ENCODE assay signal across 22 cellular contexts in genomic region chr22:48628891-48629559, GRCh38.
"Had no signal": no experiment of that assay in that cellular context is flagged by ENCODE, and none has a peak within 500 bp of the region (broad histone marks: within the 10 kb centered on the region; RNA-seq: fewer than 3 reads in every experiment).

No MANE protein-coding gene starts in this region.

- H3K4me1 ChIP-seq: left ventricle myocardium inferior, stomach, upper lobe of right lung had no signal

- H3K9me3 ChIP-seq: left ventricle myocardium inferior, mucosa of descending colon, ovary, stomach, thoracic aorta, upper lobe of right lung had no signal

- H3K27me3 ChIP-seq: ovary had no signal

- DNase-seq: activated CD4-positive, alpha-beta T cell treated with anti-CD3 and anti-CD28 coated beads, Interleukin-2, amount 10 ng/mL, durations not matched to agents 24 days and 14 days; activated CD8-positive, alpha-beta memory T cell treated with anti-CD3 and anti-CD28 coated beads, Interleukin-2, amount 50 U/mL, for 4 hours; activated naive CD4-positive, alpha-beta T cell treated with anti-CD3 and anti-CD28 coated beads, Interleukin-2, amount 10 ng/mL, durations not matched to agents 7 days and 5 days; activated naive CD8-positive, alpha-beta T cell treated with anti-CD3 and anti-CD28 coated beads, Interleukin-2, amount 50 U/mL, for 24 hours; activated T-cell treated with anti-CD3 and anti-CD28 coated beads, Interleukin-2, amount 50 U/mL, for 4 hours; aorta; dermis blood vessel endothelial cell; erythroblast; foreskin melanocyte; left ventricle myocardium inferior; mucosa of descending colon; naive B cell; ovary; stimulated activated CD4-positive, alpha-beta T cell treated with anti-CD3 and anti-CD28 coated beads, Interleukin-4, amount 100 ng/mL, for 24 hours; stomach; T-helper 1 cell; T1000; upper lobe of right lung had no signal

- H3K36me3 ChIP-seq: left ventricle myocardium inferior, ovary, stomach, thoracic aorta, upper lobe of right lung had no signal

- H3K4me3 Mint-ChIP-seq: activated CD4-positive, alpha-beta T cell treated with anti-CD3 and anti-CD28 coated beads, Interleukin-2, amount 10 ng/mL, durations not matched to agents 24 days and 14 days; activated naive CD4-positive, alpha-beta T cell treated with anti-CD3 and anti-CD28 coated beads, Interleukin-2, amount 10 ng/mL, durations not matched to agents 7 days and 5 days; activated naive CD8-positive, alpha-beta T cell treated with anti-CD3 and anti-CD28 coated beads, Interleukin-2, amount 50 U/mL, for 24 hours; activated T-cell treated with anti-CD3 and anti-CD28 coated beads, Interleukin-2, amount 50 U/mL, for 4 hours; stimulated activated effector memory CD8-positive, alpha-beta T cell treated with anti-CD3 and anti-CD28 coated beads, Interleukin-12 subunit alpha, Interleukin-12 subunit beta, amount 100 ng/mL, for 72 hours had no signal

- H3K4me1 Mint-ChIP-seq: activated CD4-positive, alpha-beta T cell treated with anti-CD3 and anti-CD28 coated beads, Interleukin-2, amount 10 ng/mL, durations not matched to agents 24 days and 14 days; activated naive CD8-positive, alpha-beta T cell treated with anti-CD3 and anti-CD28 coated beads, Interleukin-2, amount 50 U/mL, for 24 hours; naive B cell; stimulated activated effector memory CD8-positive, alpha-beta T cell treated with anti-CD3 and anti-CD28 coated beads, Interleukin-12 subunit alpha, Interleukin-12 subunit beta, amount 100 ng/mL, for 72 hours had no signal

- H3K27ac ChIP-seq: left ventricle myocardium inferior, ovary, stomach, thoracic aorta, upper lobe of right lung had no signal

- H3K4me3 ChIP-seq: left ventricle myocardium inferior, mucosa of descending colon, ovary, smooth muscle cell, stomach, thoracic aorta, upper lobe of right lung had no signal

- ATAC-seq: activated naive CD8-positive, alpha-beta T cell treated with anti-CD3 and anti-CD28 coated beads, Interleukin-2, amount 50 U/mL, for 24 hours; activated T-cell treated with anti-CD3 and anti-CD28 coated beads, Interleukin-2, amount 50 U/mL, for 4 hours; mucosa of descending colon; sciatic nerve; stimulated activated effector memory CD8-positive, alpha-beta T cell treated with anti-CD3 and anti-CD28 coated beads, Interleukin-12 subunit alpha, Interleukin-12 subunit beta, amount 100 ng/mL, for 72 hours; upper lobe of right lung had no signal

- H3K27ac Mint-ChIP-seq: activated CD4-positive, alpha-beta T cell treated with anti-CD3 and anti-CD28 coated beads, Interleukin-2, amount 10 ng/mL, durations not matched to agents 24 days and 14 days; activated naive CD4-positive, alpha-beta T cell treated with anti-CD3 and anti-CD28 coated beads, Interleukin-2, amount 10 ng/mL, durations not matched to agents 7 days and 5 days; activated naive CD8-positive, alpha-beta T cell treated with anti-CD3 and anti-CD28 coated beads, Interleukin-2, amount 50 U/mL, for 24 hours; naive B cell; stimulated activated effector memory CD8-positive, alpha-beta T cell treated with anti-CD3 and anti-CD28 coated beads, Interleukin-12 subunit alpha, Interleukin-12 subunit beta, amount 100 ng/mL, for 72 hours had no signal

- H3K9me3 Mint-ChIP-seq: activated CD4-positive, alpha-beta T cell treated with anti-CD3 and anti-CD28 coated beads, Interleukin-2, amount 10 ng/mL, durations not matched to agents 24 days and 14 days; activated naive CD4-positive, alpha-beta T cell treated with anti-CD3 and anti-CD28 coated beads, Interleukin-2, amount 10 ng/mL, durations not matched to agents 7 days and 5 days; activated naive CD8-positive, alpha-beta T cell treated with anti-CD3 and anti-CD28 coated beads, Interleukin-2, amount 50 U/mL, for 24 hours; activated T-cell treated with anti-CD3 and anti-CD28 coated beads, Interleukin-2, amount 50 U/mL, for 4 hours; naive B cell; stimulated activated effector memory CD8-positive, alpha-beta T cell treated with anti-CD3 and anti-CD28 coated beads, Interleukin-12 subunit alpha, Interleukin-12 subunit beta, amount 100 ng/mL, for 72 hours had no signal

- H3K27me3 Mint-ChIP-seq: activated naive CD8-positive, alpha-beta T cell treated with anti-CD3 and anti-CD28 coated beads, Interleukin-2, amount 50 U/mL, for 24 hours had no signal

- H3K36me3 Mint-ChIP-seq: activated naive CD4-positive, alpha-beta T cell treated with anti-CD3 and anti-CD28 coated beads, Interleukin-2, amount 10 ng/mL, durations not matched to agents 7 days and 5 days; naive B cell; stimulated activated effector memory CD8-positive, alpha-beta T cell treated with anti-CD3 and anti-CD28 coated beads, Interleukin-12 subunit alpha, Interleukin-12 subunit beta, amount 100 ng/mL, for 72 hours had no signal
